In the genomic region with DNA sequence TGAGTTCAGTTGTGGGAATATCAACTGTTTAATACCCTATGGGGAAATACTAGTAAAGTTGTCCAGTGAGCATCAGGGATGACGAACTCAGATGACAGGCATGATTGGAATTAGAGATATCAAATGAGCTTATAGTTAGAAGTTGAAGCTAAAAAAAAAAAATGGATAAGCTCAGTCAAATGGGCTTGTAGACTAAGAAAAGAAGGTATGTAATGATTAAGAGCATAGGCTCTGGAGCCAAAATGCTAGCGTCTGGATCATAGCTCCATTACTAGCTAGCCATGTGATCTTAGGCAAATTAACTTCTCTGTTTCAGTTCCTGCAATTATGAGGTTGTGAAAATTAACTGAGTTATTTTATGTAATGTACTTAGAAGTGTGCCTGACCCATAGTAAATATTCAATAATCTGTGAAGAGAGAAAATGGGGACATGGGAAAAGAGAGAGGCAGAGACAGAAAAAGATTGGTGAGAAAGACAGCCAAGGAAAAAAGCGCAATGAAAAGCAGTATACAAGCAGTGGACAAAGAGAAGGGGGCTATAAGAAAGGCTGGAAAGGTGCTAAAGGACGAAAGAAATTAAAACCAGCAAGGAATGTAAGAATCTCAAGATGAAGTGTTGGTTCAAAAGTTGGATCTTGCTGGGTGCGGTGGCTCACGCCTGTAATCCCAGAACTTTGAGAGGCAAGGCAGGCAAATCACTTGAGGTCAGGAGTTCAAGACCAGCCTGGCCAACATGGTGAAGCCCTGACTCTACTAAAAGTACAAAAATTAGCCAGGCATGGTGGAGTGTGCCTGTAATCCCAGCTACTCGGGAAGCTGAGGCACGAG, we compare ENCODE assay signal across 1 cellular context.
TF ChIP-seq lines count a peak whose summit lies in the region.

No MANE protein-coding gene starts in this region.

TF ChIP-seq in K562, 482 proteins besides CTCF, POLR2A, EP300 and RAD21 (continued from another document):
- TF ChIP-seq, protein P1, sequence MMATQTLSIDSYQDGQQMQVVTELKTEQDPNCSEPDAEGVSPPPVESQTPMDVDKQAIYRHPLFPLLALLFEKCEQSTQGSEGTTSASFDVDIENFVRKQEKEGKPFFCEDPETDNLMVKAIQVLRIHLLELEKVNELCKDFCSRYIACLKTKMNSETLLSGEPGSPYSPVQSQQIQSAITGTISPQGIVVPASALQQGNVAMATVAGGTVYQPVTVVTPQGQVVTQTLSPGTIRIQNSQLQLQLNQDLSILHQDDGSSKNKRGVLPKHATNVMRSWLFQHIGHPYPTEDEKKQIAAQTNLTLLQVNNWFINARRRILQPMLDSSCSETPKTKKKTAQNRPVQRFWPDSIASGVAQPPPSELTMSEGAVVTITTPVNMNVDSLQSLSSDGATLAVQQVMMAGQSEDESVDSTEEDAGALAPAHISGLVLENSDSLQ (IDR thresholded peaks at IDR 0.05): peak; percentile 19; the same call in 1 of the 2 replicates
- TF ChIP-seq KLF13 (tag; IDR thresholded peaks at IDR 0.05; ENCODE audit: borderline replicate concordance, low read depth) (no peak), ZFP1 (CRISPR knock-in tag; IDR thresholded peaks at IDR 0.05) (no peak), ZNF589 (CRISPR knock-in tag; IDR thresholded peaks at IDR 0.05; ENCODE audit: low read depth) (0 out of 2 replicates have a peak, but pooled peaks have one; percentile 40)
